ENCODE assay signal across 9 cellular contexts in genomic region chr11:126336646-126337045, GRCh38. TPM values are rescaled to one million over a fixed set of nuclear protein-coding genes. Genes with fewer than 3 reads are reported as not detected.
DNase-seq lines count a peak whose midpoint lies in the region; ATAC-seq and TF ChIP-seq lines count a peak whose summit lies in the region.
"Had no signal": no experiment of that assay in that cellular context is flagged by ENCODE, and none has a peak within 500 bp of the region (broad histone marks: within the 10 kb centered on the region; RNA-seq: fewer than 3 reads in every experiment).

No MANE protein-coding gene starts in this region.

- H3K4me2 ChIP-seq in IMR-90 (ENCODE audit: low read depth, low read length) = no peak overlapping the region

- H4K91ac ChIP-seq in IMR-90 (ENCODE audit: insufficient read depth, low read depth, low read length) = no peak overlapping the region

- peaks cover 27% of the 10 kb centered on the region for H3K36me3 ChIP-seq in CD8-positive, alpha-beta memory T cell (ENCODE audit: insufficient read depth, low read length)
- H3K36me3 ChIP-seq in IMR-90 (ENCODE audit: control insufficient read depth, insufficient read depth, low read length) = peaks cover 7% of the 10 kb centered on the region; the same call in 1 of the 2 replicates

- no peak for TF ChIP-seq POLR2A in IMR-90 (IDR thresholded peaks at IDR 0.05; ENCODE audit: low read depth, low read length)

- no peak overlapping the region for H3K27ac ChIP-seq in CD8-positive, alpha-beta memory T cell (ENCODE audit: low read depth, low read length)
- H3K27ac ChIP-seq in IMR-90 (ENCODE audit: insufficient read depth, low read length) = no peak overlapping the region

- H3K79me1 ChIP-seq in IMR-90 (ENCODE audit: low read depth in 1 of 2, low read length in 2 of 2) = peaks cover 0 to 11% of the 10 kb centered on the region in 2 experiments; a peak in 1 of 4 replicates

- H3K4ac ChIP-seq in IMR-90 (ENCODE audit: low read depth, low read length) = no peak overlapping the region

- TF ChIP-seq CTCF in IMR-90 (conservative IDR thresholded peaks at IDR 0.05; ENCODE audit: low read depth, low read length) = no peak
- no peak for TF ChIP-seq CTCF in chondrocyte (IDR thresholded peaks at IDR 0.05)
- TF ChIP-seq CTCF in nephron progenitor cell (IDR thresholded peaks at IDR 0.05) = no peak

- H2BK120ac ChIP-seq in IMR-90 (ENCODE audit: low read depth, low read length) = no peak overlapping the region

- no peak overlapping the region for H2BK15ac ChIP-seq in IMR-90 (ENCODE audit: low read depth, low read length)

- H3K9ac ChIP-seq in IMR-90 (ENCODE audit: low read depth, low read length) = no peak overlapping the region

- H2AK9ac ChIP-seq in IMR-90 (replicated peaks; ENCODE audit: low read depth, low read length, poor library complexity) = peak overlapping the region; percentile 9

- intact Hi-C loops in IMR-90 (cut with micrococcal nuclease) = no loop called here

- no peak overlapping the region for H2BK5ac ChIP-seq in IMR-90 (ENCODE audit: low read depth, low read length, poor library complexity, severe bottlenecking)

- no peak for DNase-seq in CD8-positive, alpha-beta memory T cell
- DNase-seq in IMR-90 = no peak
- peak; percentile 68 for DNase-seq in chondrocyte (ENCODE audit: low spot score)
- DNase-seq in nephron progenitor cell = no peak
- DNase-seq in A172 (ENCODE audit: low spot score) = no peak
- DNase-seq in KG1 (lab: John Stamatoyannopoulos, UW) = no peak
- DNase-seq: NCI-H2171 treated with DMSO at 0.1 percent for 48 hours had no signal

- H4K8ac ChIP-seq in IMR-90 (ENCODE audit: low read depth in 2 of 2, low read length in 2 of 2) = no peak overlapping the region

- peaks cover 23% of the 10 kb centered on the region for H3K9me1 ChIP-seq in IMR-90 (ENCODE audit: insufficient read depth, low read length)

- no peaks in the 10 kb centered on the region for H3K9me3 ChIP-seq in CD8-positive, alpha-beta memory T cell (ENCODE audit: low read length)
- H3K9me3 ChIP-seq in IMR-90 (ENCODE audit: control insufficient read depth, insufficient read depth, low read length) = no peaks in the 10 kb centered on the region

- H2BK20ac ChIP-seq in IMR-90 (ENCODE audit: low read depth, low read length) = no peak overlapping the region

- no peak overlapping the region for H3K56ac ChIP-seq in IMR-90 (ENCODE audit: extremely low read depth, insufficient read depth, low read length)

- H3K23ac ChIP-seq in IMR-90 (ENCODE audit: low read depth, low read length) = no peak overlapping the region; the same call in 1 of the 2 replicates

- peaks cover 4% of the 10 kb centered on the region; the same call in 1 of the 2 replicates for H4K20me1 ChIP-seq in IMR-90 (ENCODE audit: insufficient read depth, low read length)

- no peak for TF ChIP-seq RAD21 in IMR-90 (IDR thresholded peaks at IDR 0.05; ENCODE audit: low read length)

- 54% methylated on average over 2 of the region's 8 CpGs; no CpG with 5 or more reads in 1 of the 2 experiments for WGBS in IMR-90 (ENCODE audit: extremely low coverage in 2 of 2, insufficient read length in 1 of 2), 2 experiments

- no peak overlapping the region for H2AFZ ChIP-seq in IMR-90 (replicated peaks; ENCODE audit: low read length, poor library complexity)

- H3K9me3 Mint-ChIP-seq in CD8-positive, alpha-beta memory T cell = no peaks in the 10 kb centered on the region
- no peaks in the 10 kb centered on the region for H3K9me3 Mint-ChIP-seq in chondrocyte (ENCODE audit: low read depth)
- H3K9me3 Mint-ChIP-seq in nephron progenitor cell = no peaks in the 10 kb centered on the region

- CTCF ChIA-PET in CD8-positive, alpha-beta memory T cell (lab: Charles Lee) = no interaction called here
- CTCF ChIA-PET in IMR-90 (lab: Yijun Ruan, JAX) = no interaction called here

- no peaks in the 10 kb centered on the region for H3K27me3 ChIP-seq in CD8-positive, alpha-beta memory T cell (ENCODE audit: insufficient read depth, low read length, poor library complexity, severe bottlenecking)
- H3K27me3 ChIP-seq in IMR-90 (ENCODE audit: control insufficient read depth, insufficient read depth, low read length) = no peaks in the 10 kb centered on the region

- H4K5ac ChIP-seq in IMR-90 (ENCODE audit: low read depth, low read length) = no peak overlapping the region

- H3K4me3 Mint-ChIP-seq in CD8-positive, alpha-beta memory T cell = peak overlapping the region in 1 of 7 donors; percentile 72
- H3K4me3 Mint-ChIP-seq in chondrocyte (ENCODE audit: unreplicated experiment) (no peak overlapping the region), nephron progenitor cell (no peak overlapping the region)
- H3K4me3 Mint-ChIP-seq: activated naive CD8-positive, alpha-beta T cell had no signal

- H3K36me3 Mint-ChIP-seq in CD8-positive, alpha-beta memory T cell = peaks cover 13 to 87% (median 30%) of the 10 kb centered on the region in 3 donors
- peaks cover 2% of the 10 kb centered on the region for H3K36me3 Mint-ChIP-seq in chondrocyte (ENCODE audit: low read depth)
- H3K36me3 Mint-ChIP-seq in nephron progenitor cell (ENCODE audit: low read depth) = peaks cover 42% of the 10 kb centered on the region

- dilution Hi-C loops in IMR-90 (cut with HindIII; ENCODE audit: low sequenced_read_pairs, unreplicated experiment) = no loop called here

- POLR2A ChIA-PET in CD8-positive, alpha-beta memory T cell (lab: Charles Lee) = no interaction called here
- POLR2A ChIA-PET in IMR-90 (lab: Charles Lee; ENCODE audit: unreplicated experiment) = no interaction called here

- in situ Hi-C loops in IMR-90 (cut with MboI; ENCODE audit: low sequenced_read_pairs) = no loop called here

- H3K4me3 ChIP-seq in CD8-positive, alpha-beta memory T cell (ENCODE audit: low read length) = no peak overlapping the region
- no peak overlapping the region for H3K4me3 ChIP-seq in IMR-90 (ENCODE audit: insufficient read depth, low read depth, low read length)

- H3K4me1 ChIP-seq in CD8-positive, alpha-beta memory T cell (ENCODE audit: insufficient read depth, low read length) = peaks cover 5% of the 10 kb centered on the region
- H3K4me1 ChIP-seq in IMR-90 (ENCODE audit: control insufficient read depth, insufficient read depth, low read length) = peaks cover 17% of the 10 kb centered on the region

- no TSS peak for BruUV-seq in IMR-90 (replicated peaks; lab: Mats Ljungman, UMichigan)

- peaks cover 0 to 1% of the 10 kb centered on the region in 2 donors for H3K27me3 Mint-ChIP-seq in CD8-positive, alpha-beta memory T cell
- H3K27me3 Mint-ChIP-seq in chondrocyte (ENCODE audit: low read depth) (no peaks in the 10 kb centered on the region), nephron progenitor cell (ENCODE audit: low read depth, poor library complexity) (peaks cover 3% of the 10 kb centered on the region)
- H3K27me3 Mint-ChIP-seq: activated naive CD8-positive, alpha-beta T cell had no signal

- no peak overlapping the region for H3K14ac ChIP-seq in IMR-90 (replicated peaks; ENCODE audit: low read depth, low read length)

- H3K18ac ChIP-seq in IMR-90 (ENCODE audit: low read depth, low read length) = no peak overlapping the region

- ATAC-seq in IMR-90 (ENCODE audit: low read depth) (no peak), HG03097 (IDR thresholded peaks at IDR 0.05; ENCODE audit: low FRiP score, unreplicated experiment) (no peak)

- H3K27ac Mint-ChIP-seq in CD8-positive, alpha-beta memory T cell = peak overlapping the region in 7 of 8 donors; percentile 58 to 98 (median 94)
- H3K27ac Mint-ChIP-seq in chondrocyte (ENCODE audit: unreplicated experiment) (peak overlapping the region; percentile 75), nephron progenitor cell (peak overlapping the region; percentile 91)
- H3K27ac Mint-ChIP-seq: activated naive CD8-positive, alpha-beta T cell had no signal

- H3K4me1 Mint-ChIP-seq in CD8-positive, alpha-beta memory T cell = peaks cover 11 to 33% (median 29%) of the 10 kb centered on the region in 3 donors
- H3K4me1 Mint-ChIP-seq in chondrocyte (ENCODE audit: low read depth) = peaks cover 64% of the 10 kb centered on the region
- H3K4me1 Mint-ChIP-seq in nephron progenitor cell = peaks cover 85% of the 10 kb centered on the region

- no peak overlapping the region; the same call in 1 of the 2 replicates for H2AK5ac ChIP-seq in IMR-90 (ENCODE audit: low read depth, low read length)

TF ChIP-seq in IMR-90, 13 proteins besides CTCF, POLR2A, EP300 and RAD21 (continues in another document):
- TF ChIP-seq SMC3 (IDR thresholded peaks at IDR 0.05; ENCODE audit: low read depth, low read length) (no peak), RFX5 (IDR thresholded peaks at IDR 0.05; ENCODE audit: low read depth, low read length) (no peak), BHLHE40 (IDR thresholded peaks at IDR 0.05; ENCODE audit: low read depth, low read length) (no peak), MXI1 (IDR thresholded peaks at IDR 0.05; ENCODE audit: borderline replicate concordance, low read depth, low read length) (no peak)

RNA-seq across cellular contexts. Expression of gene ST3GAL4, which starts 18.8 kb away (rescaled TPM):
- total RNA-seq in CD8-positive, alpha-beta memory T cell = 10 to 100 TPM; 11.0 to 12.5 TPM
- polyA plus RNA-seq in CD8-positive, alpha-beta memory T cell = 8.3 TPM
- 12.5 and 17.0 TPM in 2 replicates for total RNA-seq in IMR-90 (2012; rRNA removed)
- polyA plus RNA-seq in IMR-90 (2012; rRNA removed) = 18.3 and 19.7 TPM in 2 replicates
- 19.6 and 25.9 TPM in 2 replicates for polyA plus RNA-seq in IMR-90 (2012; cell fraction: cytosol; rRNA removed)
- 12.5 and 20.7 TPM in 2 replicates for polyA plus RNA-seq in IMR-90 (2012; cell fraction: nucleus; rRNA removed; ENCODE audit: low replicate concordance)
- total RNA-seq in chondrocyte = 30.7 to 75.9 TPM (median 30.9 TPM) in 3 replicates
- total RNA-seq in A172 (2014; rRNA removed; shearing (Covaris generic)) = 16.7 and 19.4 TPM in 2 replicates

RNA-seq across cellular contexts. Expression of gene DCPS, which starts 32.8 kb away (rescaled TPM):
- total RNA-seq in CD8-positive, alpha-beta memory T cell = 10 to 100 TPM; 40.0 to 42.4 TPM
- polyA plus RNA-seq in CD8-positive, alpha-beta memory T cell = 59.6 TPM
- total RNA-seq in IMR-90 (2012; rRNA removed) (18.6 and 19.7 TPM in 2 replicates), chondrocyte (12.3 to 14.8 TPM (median 12.4 TPM) in 3 replicates)
- 34.8 and 35.0 TPM in 2 replicates for polyA plus RNA-seq in IMR-90 (2012; rRNA removed)
- 26.7 and 31.4 TPM in 2 replicates for polyA plus RNA-seq in IMR-90 (2012; cell fraction: cytosol; rRNA removed)
- 12.2 and 12.5 TPM in 2 replicates for polyA plus RNA-seq in IMR-90 (2012; cell fraction: nucleus; rRNA removed; ENCODE audit: low replicate concordance)
- 16.2 and 16.6 TPM in 2 replicates for total RNA-seq in A172 (2014; rRNA removed; shearing (Covaris generic))

RNA-seq across cellular contexts. Expression of gene TIRAP, which starts 53.8 kb away (rescaled TPM):
- total RNA-seq in CD8-positive, alpha-beta memory T cell = 10 to 100 TPM; 10.6 to 11.3 TPM
- 13.0 TPM for polyA plus RNA-seq in CD8-positive, alpha-beta memory T cell
- total RNA-seq in IMR-90 (2012; rRNA removed) = 3.0 and 3.6 TPM in 2 replicates
- 6.4 and 7.4 TPM in 2 replicates for polyA plus RNA-seq in IMR-90 (2012; rRNA removed)
- 4.4 and 5.8 TPM in 2 replicates for polyA plus RNA-seq in IMR-90 (2012; cell fraction: cytosol; rRNA removed)
- 5.1 and 8.0 TPM in 2 replicates for polyA plus RNA-seq in IMR-90 (2012; cell fraction: nucleus; rRNA removed; ENCODE audit: low replicate concordance)
- 8.6 to 10.0 TPM (median 9.8 TPM) in 3 replicates for total RNA-seq in chondrocyte
- total RNA-seq in A172 (2014; rRNA removed; shearing (Covaris generic)) = 2.3 and 4.1 TPM in 2 replicates
